8 cellular contexts compared by ENCODE assay signal in the genomic region with DNA sequence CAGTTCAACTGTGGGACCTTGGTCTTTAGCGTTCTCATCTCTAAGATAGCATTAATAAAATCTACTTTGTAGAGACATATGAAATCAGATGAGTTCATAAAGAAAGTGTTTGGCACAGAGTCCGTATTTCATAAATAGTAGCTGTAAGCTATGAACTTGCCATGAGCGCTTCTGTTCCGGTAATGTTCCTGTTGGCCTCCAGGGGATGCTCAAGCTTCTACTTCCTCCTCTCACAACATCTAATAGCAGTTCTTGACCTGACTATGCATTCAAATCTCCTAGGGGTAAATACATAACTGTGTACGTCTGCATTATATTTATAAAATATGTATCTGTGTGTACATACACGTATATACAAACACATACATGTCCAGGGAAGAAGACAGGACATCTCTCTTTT.
A peak's percentile ranks its signal among the peaks of the same experiment; 100 is the strongest.
DNase-seq lines count a peak whose midpoint lies in the region; ATAC-seq and TF ChIP-seq lines count a peak whose summit lies in the region.
"Had no signal": no experiment of that assay in that cellular context is flagged by ENCODE, and none has a peak within 500 bp of the region (broad histone marks: within the 10 kb centered on the region; RNA-seq: fewer than 3 reads in every experiment).

No MANE protein-coding gene starts in this region.

- peaks cover 19% of the 10 kb centered on the region for H3K27me3 Mint-ChIP-seq in chondrocyte (ENCODE audit: low read depth)

- no peak for TF ChIP-seq POLR2A in NB4 (IDR thresholded peaks at IDR 0.05; ENCODE audit: extremely low read depth, insufficient read length)

- H3K4me3 Mint-ChIP-seq in chondrocyte (ENCODE audit: unreplicated experiment): no peak overlapping the region
- H3K4me3 Mint-ChIP-seq: mesothelial cell of epicardium had no signal

- no peaks in the 10 kb centered on the region for H3K36me3 ChIP-seq in effector memory CD4-positive, alpha-beta T cell (ENCODE audit: control insufficient read depth, insufficient read depth, low read length)

- H3K27ac ChIP-seq in effector memory CD4-positive, alpha-beta T cell (ENCODE audit: insufficient read depth, low read length, poor library complexity, severe bottlenecking): no peak overlapping the region

- H3K27me3 ChIP-seq in effector memory CD4-positive, alpha-beta T cell (replicated peaks; ENCODE audit: control insufficient read depth, insufficient read depth, low read length, poor library complexity, severe bottlenecking): no peaks in the 10 kb centered on the region

- TF ChIP-seq CTCF in GM12865 (IDR thresholded peaks at IDR 0.05; ENCODE audit: insufficient read depth, low read depth, low read length, missing control alignments): peak; percentile 26
- peak; percentile 86 for TF ChIP-seq CTCF in NB4 (IDR thresholded peaks at IDR 0.05; ENCODE audit: low read depth, low read length)
- TF ChIP-seq CTCF in chondrocyte (IDR thresholded peaks at IDR 0.05): peak; percentile 49

- H3K9me3 Mint-ChIP-seq in chondrocyte (ENCODE audit: low read depth): no peaks in the 10 kb centered on the region
- H3K9me3 Mint-ChIP-seq: mesothelial cell of epicardium had no signal

- no peaks in the 10 kb centered on the region for H3K36me3 Mint-ChIP-seq in chondrocyte (ENCODE audit: low read depth)
- H3K36me3 Mint-ChIP-seq: mesothelial cell of epicardium had no signal

- H3K27ac Mint-ChIP-seq in chondrocyte (ENCODE audit: unreplicated experiment): no peak overlapping the region
- H3K27ac Mint-ChIP-seq: mesothelial cell of epicardium had no signal

- H3K9me3 ChIP-seq in effector memory CD4-positive, alpha-beta T cell (ENCODE audit: control insufficient read depth, low read length): no peaks in the 10 kb centered on the region

- H3K4me3 ChIP-seq in GM12865 (ENCODE audit: low read depth, low read length) (no peak overlapping the region), NB4 (ENCODE audit: low read depth, low read length) (no peak overlapping the region)
- H3K4me3 ChIP-seq in effector memory CD4-positive, alpha-beta T cell (ENCODE audit: insufficient read depth, low read depth, low read length, poor library complexity, severe bottlenecking): no peak overlapping the region

- no peak for ATAC-seq in GM18870 (IDR thresholded peaks at IDR 0.05; ENCODE audit: unreplicated experiment)

- DNase-seq in GM12865 (ENCODE audit: low read depth): peak; percentile 16
- peak; percentile 57 for DNase-seq in NB4 (ENCODE audit: low read depth)
- DNase-seq in chondrocyte (ENCODE audit: low spot score): no peak
- DNase-seq in renal cortical epithelial cell (ENCODE audit: low read depth): peak; percentile 6
- DNase-seq in effector memory CD4-positive, alpha-beta T cell: no peak
- DNase-seq in activated CD4-positive, alpha-beta T cell treated with anti-CD3 and anti-CD28 coated beads for 4 hours: no peak

- H3K4me1 ChIP-seq in effector memory CD4-positive, alpha-beta T cell (ENCODE audit: control insufficient read depth, insufficient read depth, low read length, poor library complexity, severe bottlenecking): no peaks in the 10 kb centered on the region

- H3K4me1 Mint-ChIP-seq in chondrocyte (ENCODE audit: low read depth): peaks cover 3% of the 10 kb centered on the region

Comparison
In these comparisons a context has a peak if more than half of its experiments do, and no peak if none do; other contexts are left out.
1. DNase-seq: peak in GM12865 (single experiment), NB4 (single experiment) and renal cortical epithelial cell (single experiment); none in chondrocyte (single experiment), effector memory CD4-positive, alpha-beta T cell (0 of 3) and activated CD4-positive, alpha-beta T cell treated with anti-CD3 and anti-CD28 coated beads for 4 hours (0 of 2).
2. CTCF ChIP-seq: peak in every context shown above with its lines; median percentile 86 in NB4; 49 in chondrocyte; 26 in GM12865.